In the genomic region with DNA sequence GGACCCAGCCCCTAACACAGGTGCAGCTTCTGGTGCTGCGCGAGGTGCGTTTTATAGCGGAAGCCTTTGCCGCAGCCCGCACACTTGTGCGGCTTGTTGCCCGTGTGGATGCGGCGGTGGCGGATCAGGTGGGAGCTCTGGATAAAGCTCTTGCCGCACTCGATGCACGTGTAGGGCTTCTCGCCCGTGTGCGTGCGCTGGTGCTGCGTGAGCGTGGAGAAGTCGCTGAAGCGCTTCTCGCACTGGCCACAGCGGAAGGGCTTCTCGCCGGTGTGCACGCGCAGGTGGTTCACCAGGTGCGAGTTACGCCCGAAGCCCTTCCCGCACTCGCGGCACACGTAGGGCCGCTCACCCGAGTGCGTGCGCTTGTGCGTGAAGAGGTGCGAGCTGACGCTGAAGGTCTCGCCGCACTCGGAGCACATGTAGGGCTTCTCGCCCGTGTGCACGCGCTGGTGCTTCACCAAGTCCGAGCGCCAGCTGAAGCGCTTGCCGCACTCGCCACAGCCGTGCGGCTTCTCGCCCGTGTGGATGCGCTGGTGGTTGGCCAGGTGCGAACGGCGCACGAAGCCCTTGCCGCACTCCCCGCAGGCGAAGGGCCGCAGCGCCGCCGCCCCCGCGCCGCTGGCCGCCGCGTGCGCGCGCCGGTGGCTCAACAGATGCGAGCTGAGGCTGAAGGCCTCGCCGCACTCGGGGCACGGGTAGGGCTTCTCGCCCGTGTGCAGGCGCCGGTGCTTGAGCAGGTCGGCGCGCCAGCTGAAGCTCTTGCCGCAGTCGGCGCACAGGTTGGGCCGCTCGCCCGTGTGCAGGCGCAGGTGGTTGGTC, we compare ENCODE assay signal across 2 cellular contexts.
TF ChIP-seq lines count a peak whose summit lies in the region.

No MANE protein-coding gene starts in this region.

TF ChIP-seq in HepG2, 621 proteins besides CTCF, POLR2A, EP300 and RAD21:
- no peak for TF ChIP-seq ZNF230 (CRISPR knock-in tag; IDR thresholded peaks at IDR 0.05)
- TF ChIP-seq AGO2 (optimal IDR thresholded peaks at IDR 0.05; ENCODE audit: low read depth, low read length) = peak; percentile 61
- no peak for TF ChIP-seq KDM5A (IDR thresholded peaks at IDR 0.05; ENCODE audit: borderline replicate concordance, low read length)
- TF ChIP-seq ZNF569 (CRISPR knock-in tag; IDR thresholded peaks at IDR 0.05; ENCODE audit: borderline replicate concordance) = no peak
- TF ChIP-seq ZC3H13 (CRISPR knock-in tag; IDR thresholded peaks at IDR 0.05) = 0 out of 2 replicates have a peak, but pooled peaks have one; percentile 32

TF ChIP-seq in H1, 55 proteins besides CTCF, POLR2A, EP300 and RAD21:
- no peak for TF ChIP-seq BACH1 (IDR thresholded peaks at IDR 0.05; ENCODE audit: low read length)
- no peak for TF ChIP-seq BRCA1 (IDR thresholded peaks at IDR 0.05; ENCODE audit: low read depth, low read length)
- no peak for TF ChIP-seq ZNF274 (IDR thresholded peaks at IDR 0.05; ENCODE audit: borderline replicate concordance, extremely low read depth, low read length)
- no peak for TF ChIP-seq CHD1 (IDR thresholded peaks at IDR 0.05; ENCODE audit: low read depth, low read length)
- TF ChIP-seq RBBP5 (IDR thresholded peaks at IDR 0.05; ENCODE audit: borderline replicate concordance, low read depth, low read length) = no peak
- TF ChIP-seq EGR1 (IDR thresholded peaks at IDR 0.05; ENCODE audit: borderline replicate concordance, low read depth, low read length) = no peak
- TF ChIP-seq HDAC2 (IDR thresholded peaks at IDR 0.05; ENCODE audit: borderline replicate concordance in 1 of 2, low read depth in 2 of 2, low read length in 2 of 2) = no peak
- TF ChIP-seq SRF (IDR thresholded peaks at IDR 0.05; ENCODE audit: low read depth, low read length) = no peak
- TF ChIP-seq, protein P1, sequence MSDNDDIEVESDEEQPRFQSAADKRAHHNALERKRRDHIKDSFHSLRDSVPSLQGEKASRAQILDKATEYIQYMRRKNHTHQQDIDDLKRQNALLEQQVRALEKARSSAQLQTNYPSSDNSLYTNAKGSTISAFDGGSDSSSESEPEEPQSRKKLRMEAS (IDR thresholded peaks at IDR 0.05) = no peak
- TF ChIP-seq TAF1 (IDR thresholded peaks at IDR 0.05; ENCODE audit: low read depth, low read length) = no peak
- no peak for TF ChIP-seq CBX8 (IDR thresholded peaks at IDR 0.05; ENCODE audit: borderline replicate concordance, low read depth, low read length)
- no peak for TF ChIP-seq MAFK (IDR thresholded peaks at IDR 0.05; ENCODE audit: low read depth, low read length)
- no peak for TF ChIP-seq YY1 (IDR thresholded peaks at IDR 0.05; ENCODE audit: low read depth, low read length)
- no peak for TF ChIP-seq CTBP2 (IDR thresholded peaks at IDR 0.05; ENCODE audit: borderline replicate concordance, insufficient read depth, insufficient read length, low read length)
- no peak for TF ChIP-seq NRF1 (IDR thresholded peaks at IDR 0.05; ENCODE audit: low read depth, low read length)
- no peak for TF ChIP-seq EZH2 (IDR thresholded peaks at IDR 0.05; ENCODE audit: low read depth, low read length, severe bottlenecking)
- TF ChIP-seq FOSL1 (IDR thresholded peaks at IDR 0.05; ENCODE audit: insufficient read depth, low read depth, low read length) = no peak
- TF ChIP-seq GABPA (IDR thresholded peaks at IDR 0.05; ENCODE audit: borderline replicate concordance, insufficient read depth, low read length) = no peak
